8 cellular contexts compared by ENCODE assay signal in genomic region chr2:19868224-19868623, GRCh38. TPM values are rescaled to one million over a fixed set of nuclear protein-coding genes. Genes with fewer than 3 reads are reported as not detected.
DNase-seq lines count a peak whose midpoint lies in the region; ATAC-seq and TF ChIP-seq lines count a peak whose summit lies in the region.

No MANE protein-coding gene starts in this region.

- intact Hi-C loops in CD4-positive, alpha-beta T cell (cut with DNase I, micrococcal nuclease) = loop anchor here (1.0 to 10.0 kb wide), 5 partner anchors 33 to 1116 kb away; partner anchors contain the start of gene TTC32 (in 2 of the 2)

- H3K27me3 ChIP-seq in CD4-positive, alpha-beta T cell (ENCODE audit: control insufficient read depth, insufficient read depth, low read length) = no peaks in the 10 kb centered on the region

- no peak overlapping the region for H3K27ac ChIP-seq in CD4-positive, alpha-beta T cell (ENCODE audit: low read depth, low read length)

- POLR2A ChIA-PET in CD4-positive, alpha-beta T cell (lab: Charles Lee) = interaction anchor here (1.0 to 2.2 kb wide), 5 partner anchors 29 to 1308 kb away, joined by 4 to 27 read pairs (median 8); partner anchors contain the start of genes RDH14 and TTC32

- H3K27me3 Mint-ChIP-seq in CD4-positive, alpha-beta T cell = no peaks in the 10 kb centered on the region
- H3K27me3 Mint-ChIP-seq in natural killer cell treated with Interleukin-12 subunit alpha and Interleukin-12 subunit beta and Interleukin-15 and Interleukin-18, amount 100 ng/mL, for 72 hours = no peaks in the 10 kb centered on the region

- H3K9me3 ChIP-seq in CD4-positive, alpha-beta T cell (ENCODE audit: control insufficient read depth, low read length) = no peaks in the 10 kb centered on the region

- TF ChIP-seq CTCF in CD4-positive, alpha-beta T cell (IDR thresholded peaks at IDR 0.05) = no peak
- TF ChIP-seq CTCF in choroid plexus epithelial cell (conservative IDR thresholded peaks at IDR 0.05; ENCODE audit: low read depth, low read length) = no peak

- peaks cover 45% of the 10 kb centered on the region for H3K4me1 Mint-ChIP-seq in CD4-positive, alpha-beta T cell (ENCODE audit: low read depth)
- peaks cover 18 to 22% of the 10 kb centered on the region in 2 donors for H3K4me1 Mint-ChIP-seq in natural killer cell treated with Interleukin-12 subunit alpha and Interleukin-12 subunit beta and Interleukin-15 and Interleukin-18, amount 100 ng/mL, for 72 hours (ENCODE audit: low read depth in 2 of 2)

- peaks cover 28% of the 10 kb centered on the region for H3K36me3 Mint-ChIP-seq in CD4-positive, alpha-beta T cell (ENCODE audit: low read depth)
- no peaks in the 10 kb centered on the region for H3K36me3 Mint-ChIP-seq in natural killer cell treated with Interleukin-12 subunit alpha and Interleukin-12 subunit beta and Interleukin-15 and Interleukin-18, amount 100 ng/mL, for 72 hours

- peak overlapping the region; percentile 99 for H3K27ac Mint-ChIP-seq in CD4-positive, alpha-beta T cell
- peak overlapping the region in 1 of 2 donors; percentile 96 for H3K27ac Mint-ChIP-seq in natural killer cell treated with Interleukin-12 subunit alpha and Interleukin-12 subunit beta and Interleukin-15 and Interleukin-18, amount 100 ng/mL, for 72 hours

- H3K9me3 Mint-ChIP-seq in CD4-positive, alpha-beta T cell = no peaks in the 10 kb centered on the region
- no peaks in the 10 kb centered on the region for H3K9me3 Mint-ChIP-seq in natural killer cell treated with Interleukin-12 subunit alpha and Interleukin-12 subunit beta and Interleukin-15 and Interleukin-18, amount 100 ng/mL, for 72 hours

- ATAC-seq in CD4-positive, alpha-beta T cell (ENCODE audit: poor library complexity) = no peak
- ATAC-seq in HG02623 (IDR thresholded peaks at IDR 0.05; ENCODE audit: unreplicated experiment) (peak; percentile 7), GM18861 (IDR thresholded peaks at IDR 0.05; ENCODE audit: unreplicated experiment) (no peak), HG03520 (IDR thresholded peaks at IDR 0.05; ENCODE audit: unreplicated experiment) (no peak)
- ATAC-seq in natural killer cell treated with Interleukin-12 subunit alpha and Interleukin-12 subunit beta and Interleukin-15 and Interleukin-18, amount 100 ng/mL, for 72 hours = no peak

- H3K4me3 Mint-ChIP-seq in CD4-positive, alpha-beta T cell = peak overlapping the region; percentile 98
- H3K4me3 Mint-ChIP-seq in natural killer cell treated with Interleukin-12 subunit alpha and Interleukin-12 subunit beta and Interleukin-15 and Interleukin-18, amount 100 ng/mL, for 72 hours = peak overlapping the region; percentile 95

- H3K4me3 ChIP-seq in choroid plexus epithelial cell (ENCODE audit: low read depth, low read length) = peak overlapping the region; percentile 67

- DNase-seq in CD4-positive, alpha-beta T cell = no peak
- DNase-seq in choroid plexus epithelial cell (ENCODE audit: low read depth) = no peak
- peak; percentile 16 for DNase-seq in natural killer cell treated with Interleukin-12 subunit alpha and Interleukin-12 subunit beta and Interleukin-15 and Interleukin-18, amount 100 ng/mL, for 72 hours (ENCODE audit: low spot score)
- no peak for DNase-seq in stimulated activated CD4-positive, alpha-beta T cell treated with anti-CD3 and anti-CD28 coated beads, Interleukin-15, amount 100 ng/mL, for 24 hours
- no peak for DNase-seq in NCI-H2029 treated with DMSO at 0.1 percent for 48 hours (lab: John Stamatoyannopoulos, UW)

- CTCF ChIA-PET in CD4-positive, alpha-beta T cell (lab: Charles Lee) = interaction anchor here (1.2 kb wide), 1 partner anchor 783 kb away, joined by 3 read pairs; the partner anchor contains the start of gene HS1BP3

RNA-seq across cellular contexts. Expression of gene TTC32, which starts 33.6 kb away (rescaled TPM):
- total RNA-seq in CD4-positive, alpha-beta T cell = 10 to 100 TPM; 53.1 to 54.2 TPM
- 10 to 100 TPM; 14.8 to 17.8 TPM for total RNA-seq in natural killer cell treated with Interleukin-12 subunit alpha and Interleukin-12 subunit beta and Interleukin-15 and Interleukin-18, amount 100 ng/mL, for 72 hours
